In genomic region chr19:44847144-44848035, GRCh38 we compare ENCODE assay signal across 8 cellular contexts. TPM values are rescaled to one million over a fixed set of nuclear protein-coding genes. Genes with fewer than 3 reads are reported as not detected.
DNase-seq lines count a peak whose midpoint lies in the region; ATAC-seq, FAIRE-seq and TF ChIP-seq lines count a peak whose summit lies in the region.

No MANE protein-coding gene starts in this region.

- H3K9me3 ChIP-seq in body of pancreas (no peaks in the 10 kb centered on the region), iPS-18a (ENCODE audit: control insufficient read depth, low read depth, low read length) (no peaks in the 10 kb centered on the region)

- no peak for FAIRE-seq in RCC 7860 (lab: Jason Lieb, UNC)

- H3K9ac ChIP-seq in iPS-18a (ENCODE audit: low read length) = peak overlapping the region; percentile 75

- ATAC-seq in body of pancreas (peak; percentile 37), GM19455 (IDR thresholded peaks at IDR 0.05; ENCODE audit: unreplicated experiment) (no peak)

- TF ChIP-seq CTCF in body of pancreas (IDR thresholded peaks at IDR 0.05) = peak in 2 of 7 experiments; percentile 1 to 7

- 1 to 3% methylated on average over 12 to 47 of the region's 47 CpGs for WGBS in body of pancreas, 2 donors

- H3K4me1 ChIP-seq in body of pancreas (peaks cover 47% of the 10 kb centered on the region), iPS-18a (ENCODE audit: control insufficient read depth, low read depth, low read length) (peaks cover 19% of the 10 kb centered on the region)

- H3K27me3 ChIP-seq in body of pancreas (no peaks in the 10 kb centered on the region), iPS-18a (ENCODE audit: control insufficient read depth, insufficient read depth, low read length) (no peaks in the 10 kb centered on the region)

- H3K4me3 ChIP-seq in body of pancreas (peak overlapping the region; percentile 80 to 99), iPS-18a (ENCODE audit: low read length) (peak overlapping the region; percentile 94), skeletal muscle cell (ENCODE audit: low read depth, low read length) (peak overlapping the region; percentile 95)

- H3K36me3 ChIP-seq in body of pancreas (replicated peaks in 1 of 2; ENCODE audit: insufficient read depth in 1 of 2, low read depth in 2 of 2) (no peaks in the 10 kb centered on the region), iPS-18a (ENCODE audit: control insufficient read depth, low read depth, low read length) (no peaks in the 10 kb centered on the region)

- H3K27ac ChIP-seq in body of pancreas (peak overlapping the region; percentile 86 to 100 (median 96)), iPS-18a (ENCODE audit: low read length) (peak overlapping the region; percentile 65)

- DNase-seq in ELR (ENCODE audit: low read depth) = peak; percentile 69
- DNase-seq in NCI-H510A treated with DMSO at 0.1 percent for 48 hours (lab: John Stamatoyannopoulos, UW) = peak; percentile 81
- peak; percentile 81 to 87 (median 86) for DNase-seq in body of pancreas
- DNase-seq in skeletal muscle cell (ENCODE audit: low read depth) = no peak
- DNase-seq in stimulated activated CD4-positive, alpha-beta T cell treated with anti-CD3 and anti-CD28 coated beads, Interleukin-2, amount 100 ng/mL, for 48 hours = no peak
- DNase-seq in RCC 7860 (ENCODE audit: low spot score) = no peak

- intact Hi-C loops in body of pancreas (cut with DNase I) = no loop called here

- TF ChIP-seq POLR2A in body of pancreas (IDR thresholded peaks at IDR 0.05) = peak; percentile 76 to 95 (median 93)

RNA-seq across cellular contexts. Expression of gene NECTIN2, which starts 1.3 kb away (rescaled TPM):
- total RNA-seq in body of pancreas = 100 to 1,000 TPM in 1 of 2 donors, 10 to 100 TPM in 1; 54.0 to 137 TPM

RNA-seq across cellular contexts. Expression of gene BCAM, which starts 38.5 kb away (rescaled TPM):
- 10 to 100 TPM; 89.2 to 89.3 TPM for total RNA-seq in body of pancreas

RNA-seq across cellular contexts. Expression of gene TOMM40, which starts 43.7 kb away (rescaled TPM):
- total RNA-seq in body of pancreas = 10 to 100 TPM; 19.7 to 34.3 TPM

RNA-seq across cellular contexts. Expression of gene APOE, which starts 58.2 kb away (rescaled TPM):
- total RNA-seq in body of pancreas = 100 to 1,000 TPM in 1 of 2 donors, 10 to 100 TPM in 1; 77.6 to 216 TPM

Comparison
In these comparisons a context has a peak if more than half of its experiments do, and no peak if none do; other contexts are left out.
1. DNase-seq: peak in ELR (single experiment), NCI-H510A treated with DMSO at 0.1 percent for 48 hours (single experiment) and body of pancreas (4 of 4); none in skeletal muscle cell (single experiment), stimulated activated CD4-positive, alpha-beta T cell treated with anti-CD3 and anti-CD28 coated beads, Interleukin-2, amount 100 ng/mL, for 48 hours (0 of 2) and RCC 7860 (single experiment).
2. Peak in every context shown above with its lines, with median percentiles within 50 percentile points of each other: H3K4me3 ChIP-seq.